In the genomic region with DNA sequence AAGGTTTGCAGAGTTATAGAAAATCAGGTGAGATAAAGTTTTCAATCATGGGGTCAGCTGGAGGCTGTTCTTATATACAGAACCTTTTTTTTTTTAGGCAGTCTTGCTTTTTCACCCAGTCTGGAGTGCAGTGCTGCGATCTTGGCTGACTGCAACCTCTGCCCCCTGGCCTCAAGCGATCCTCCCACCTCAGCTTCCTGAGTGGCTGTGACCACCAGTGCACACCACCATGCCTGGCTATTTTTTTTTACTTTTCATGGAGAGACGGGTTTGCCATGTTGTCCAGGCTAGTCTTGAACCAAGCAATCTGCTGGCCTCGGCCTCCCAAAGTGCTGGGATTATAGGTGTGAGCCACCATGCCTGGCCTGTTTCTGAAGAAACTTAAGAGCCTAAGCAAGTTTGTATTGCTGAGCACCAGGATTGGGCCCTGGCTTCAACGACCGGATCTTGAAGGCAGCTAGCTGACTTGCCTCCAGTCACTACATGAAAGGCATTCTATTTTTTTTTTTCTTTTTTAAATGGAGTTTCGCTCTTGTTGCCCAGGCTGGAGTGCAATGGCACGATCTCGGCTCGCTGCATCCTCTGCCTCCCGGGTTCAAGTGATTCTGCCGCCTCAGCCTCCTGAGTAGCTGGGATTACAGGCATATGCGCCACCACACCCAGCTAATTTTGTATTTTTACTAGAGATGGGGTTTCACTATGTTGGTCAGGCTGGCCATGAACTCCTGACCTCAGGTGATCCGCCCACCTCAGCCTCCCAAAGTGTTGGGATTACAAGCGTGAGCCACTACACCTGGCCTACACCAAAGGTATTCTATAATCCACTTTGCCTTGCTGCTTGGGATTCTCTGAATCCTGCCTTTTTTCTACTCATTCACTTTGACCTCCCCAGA, we compare ENCODE assay signal across 8 cellular contexts. TPM values are rescaled to one million over a fixed set of nuclear protein-coding genes. Genes with fewer than 3 reads are reported as not detected.
DNase-seq lines count a peak whose midpoint lies in the region; ATAC-seq, FAIRE-seq and TF ChIP-seq lines count a peak whose summit lies in the region.

No MANE protein-coding gene starts in this region.

- in situ Hi-C loops in K562 (cut with MboI) = no loop called here

- TF ChIP-seq RAD21 in K562 (CRISPR knock-in tag; conservative IDR thresholded peaks at IDR 0.05 in 1 of 2, IDR thresholded peaks at IDR 0.05 in 1 of 2) = no peak

- H3K79me2 ChIP-seq in K562 (ENCODE audit: control insufficient read depth, insufficient read depth, low read length) = peaks cover 28% of the 10 kb centered on the region

- no peak for TF ChIP-seq CTCF in K562 (IDR thresholded peaks at IDR 0.05 in 2 of 3, conservative IDR thresholded peaks at IDR 0.05 in 1 of 3; ENCODE audit: insufficient read depth in 2 of 3, low read depth in 1 of 3, low read length in 3 of 3)
- TF ChIP-seq CTCF in Peyer's patch (IDR thresholded peaks at IDR 0.05) = no peak

- H3K27ac ChIP-seq in CD4-positive, alpha-beta memory T cell (ENCODE audit: low read depth, low read length) = no peak overlapping the region
- H3K27ac ChIP-seq in K562 (ENCODE audit: extremely low read depth, low read depth, low read length) (peak overlapping the region; percentile 5; the same call in 1 of the 3 replicates), Peyer's patch (peak overlapping the region in 2 of 4 donors; percentile 16 to 67)

- H3K4me1 ChIP-seq in CD4-positive, alpha-beta memory T cell (ENCODE audit: insufficient read depth, low read length) = peaks cover 71% of the 10 kb centered on the region
- H3K4me1 ChIP-seq in K562 (replicated peaks in 1 of 2; ENCODE audit: control insufficient read depth in 2 of 2, insufficient read depth in 2 of 2, low read length in 2 of 2) (peaks cover 3 to 5% of the 10 kb centered on the region in 2 experiments; a peak in 3 of 5 replicates), Peyer's patch (peaks cover 0 to 40% (median 2%) of the 10 kb centered on the region in 4 donors)

- peak overlapping the region in 7 of 8 donors; percentile 17 to 82 (median 53) for H3K4me3 Mint-ChIP-seq in CD4-positive, alpha-beta memory T cell

- H3K27me3 Mint-ChIP-seq in CD4-positive, alpha-beta memory T cell = no peaks in the 10 kb centered on the region

- H3K9me3 Mint-ChIP-seq in CD4-positive, alpha-beta memory T cell = no peaks in the 10 kb centered on the region

- no peak overlapping the region for H3K4me3 ChIP-seq in CD4-positive, alpha-beta memory T cell (ENCODE audit: low read length in 2 of 2)
- H3K4me3 ChIP-seq in K562 (no peak overlapping the region), Peyer's patch (no peak overlapping the region)

- peaks cover 4% of the 10 kb centered on the region for H3K9me1 ChIP-seq in K562 (ENCODE audit: control insufficient read depth, insufficient read depth, low read length)

- no peak for TF ChIP-seq EP300 in K562 (IDR thresholded peaks at IDR 0.05; ENCODE audit: low read length)

- peaks cover 37% of the 10 kb centered on the region for H3K36me3 ChIP-seq in CD4-positive, alpha-beta memory T cell (ENCODE audit: insufficient read depth, low read length)
- H3K36me3 ChIP-seq in K562 (ENCODE audit: control insufficient read depth, insufficient read depth, low read length) (peaks cover 38% of the 10 kb centered on the region), Peyer's patch (peaks cover 0 to 47% (median 0%) of the 10 kb centered on the region in 3 donors)

- TF ChIP-seq POLR2A in K562 (conservative IDR thresholded peaks at IDR 0.05) (peak; percentile 53; the same call in 1 of the 2 replicates), Peyer's patch (IDR thresholded peaks at IDR 0.05) (no peak)

- no peak for DNase-seq in CD4-positive, alpha-beta memory T cell
- DNase-seq in K562 (ENCODE audit: extremely low read depth in 1 of 4, low spot score in 3 of 4) (no peak), frontal cortex (ENCODE audit: low spot score in 2 of 2) (no peak), Peyer's patch (no peak), NCI-H1048 (lab: John Stamatoyannopoulos, UW) (no peak), GM19239 (ENCODE audit: insufficient read length, low spot score) (no peak)

- H3K9me3 ChIP-seq in CD4-positive, alpha-beta memory T cell (ENCODE audit: control insufficient read depth in 1 of 2, low read length in 2 of 2) = no peaks in the 10 kb centered on the region
- H3K9me3 ChIP-seq in K562 (replicated peaks; ENCODE audit: control insufficient read depth, insufficient read depth, low read depth, low read length) = no peaks in the 10 kb centered on the region
- no peaks in the 10 kb centered on the region for H3K9me3 ChIP-seq in Peyer's patch

- CTCF ChIA-PET in CD4-positive, alpha-beta memory T cell (lab: Charles Lee; ENCODE audit: partially characterized antibody) = interaction anchor here (1.5 to 10.2 kb wide), 4 partner anchors 8 to 192 kb away, joined by 3 to 166 read pairs (median 48); partner anchors contain the start of gene XBP1
- CTCF ChIA-PET in K562 (lab: Yijun Ruan, JAX; ENCODE audit: low intra/inter-chr PET ratio) = no interaction called here

- no peak for FAIRE-seq in K562 (lab: Jason Lieb, UNC)
- no peak for FAIRE-seq in frontal cortex (lab: Jason Lieb, UNC)
- no peak for FAIRE-seq in GM19239 (lab: Jason Lieb, UNC)

- H3K27ac Mint-ChIP-seq in CD4-positive, alpha-beta memory T cell = peak overlapping the region; percentile 23 to 89 (median 47)

- WGBS in K562 (ENCODE audit: insufficient coverage, low coverage, missing lambda C conversion rate) = 43% methylated on average over 8 of the region's 15 CpGs

- H3K4me1 Mint-ChIP-seq in CD4-positive, alpha-beta memory T cell = peaks cover 45 to 80% (median 66%) of the 10 kb centered on the region in 4 donors

- H3K27me3 ChIP-seq in CD4-positive, alpha-beta memory T cell (ENCODE audit: insufficient read depth, low read length) = no peaks in the 10 kb centered on the region
- no peaks in the 10 kb centered on the region for H3K27me3 ChIP-seq in K562 (ENCODE audit: control insufficient read depth in 2 of 2, insufficient read depth in 2 of 2, low read length in 2 of 2)
- no peaks in the 10 kb centered on the region for H3K27me3 ChIP-seq in Peyer's patch

- H3K4me2 ChIP-seq in K562 (ENCODE audit: insufficient read depth, low read length) = no peak overlapping the region

- intact Hi-C loops in CD4-positive, alpha-beta memory T cell (cut with micrococcal nuclease) = loop anchor here (1.0 kb wide), 1 partner anchor 8 kb away; the partner anchor contains the start of gene XBP1
- intact Hi-C loops in K562 (cut with micrococcal nuclease) = loop anchor here (5.0 kb wide), 1 partner anchor 35 kb away; no protein-coding TSS in a partner anchor

- peaks cover 24% of the 10 kb centered on the region for H4K20me1 ChIP-seq in K562 (replicated peaks; ENCODE audit: control insufficient read depth, insufficient read depth, low read length)

- H3K36me3 Mint-ChIP-seq in CD4-positive, alpha-beta memory T cell = peaks cover 42 to 55% of the 10 kb centered on the region in 2 donors

- H3K9ac ChIP-seq in K562 (ENCODE audit: insufficient read depth in 1 of 2, low read depth in 2 of 2, low read length in 2 of 2) = peak overlapping the region in 1 of 2 experiments; percentile 26; a peak in 1 of 4 replicates

- POLR2A ChIA-PET in CD4-positive, alpha-beta memory T cell (lab: Charles Lee; ENCODE audit: partially characterized antibody) = interaction anchor here (1.0 to 5.0 kb wide), 9 partner anchors 7 to 192 kb away, joined by 3 to 39 read pairs (median 6); partner anchors contain the start of genes CCDC117, CHEK2, HSCB and XBP1
- POLR2A ChIA-PET in K562 (lab: Yijun Ruan, JAX) = interaction anchor here (0.6 to 1.5 kb wide), 4 partner anchors 13 to 316 kb away, joined by 3 to 4 read pairs (median 3); partner anchors contain the start of gene CCDC117

- no peak overlapping the region for H2AFZ ChIP-seq in K562 (ENCODE audit: low read depth, low read length)

- ATAC-seq in GM19395 (IDR thresholded peaks at IDR 0.05; ENCODE audit: unreplicated experiment) (peak; percentile 49), HG03280 (IDR thresholded peaks at IDR 0.05; ENCODE audit: unreplicated experiment) (peak; percentile 33), K562 (peak; percentile 64)

- no TSS peak for BruUV-seq in K562 (replicated peaks; lab: Mats Ljungman, UMichigan)

RNA-seq across cellular contexts. Expression of gene XBP1, which starts 7.6 kb away (rescaled TPM):
- 100 to 1,000 TPM; 154 to 164 TPM for total RNA-seq in CD4-positive, alpha-beta memory T cell
- 100 to 1,000 TPM; 315 to 533 TPM for polyA plus RNA-seq in CD4-positive, alpha-beta memory T cell
- total RNA-seq in K562 (2011; cell fraction: chromatin; rRNA removed; ENCODE audit: low replicate concordance) = 104 and 124 TPM in 2 replicates
- 145 and 151 TPM in 2 replicates for total RNA-seq in K562 (2011; cell fraction: nucleolus; rRNA removed)
- total RNA-seq in K562 (2011; cell fraction: nucleoplasm; rRNA removed) = 161 and 190 TPM in 2 replicates
- 218 and 269 TPM in 2 replicates for total RNA-seq in K562 (2014; rRNA removed)
- total RNA-seq in K562 (2014; rRNA removed; fragmentation: Illumina TruSeq; extraction: Trizol) = 94.6 and 107 TPM in 2 replicates
- 65.8 and 73.7 TPM in 2 replicates for total RNA-seq in K562 (2015; rRNA removed; fragmentation: Illumina TruSeq; extraction: Trizol)
- 94.6 and 101 TPM in 2 replicates for total RNA-seq in K562 (2021)
- 117 and 124 TPM in 2 replicates for polyA plus RNA-seq in K562 (2011; rRNA removed)
- polyA plus RNA-seq in K562 (2011; cell fraction: cytosol; rRNA removed) = 84.6 and 121 TPM in 2 replicates
- polyA plus RNA-seq in K562 (2011; cell fraction: nucleus; rRNA removed) = 58.8 and 84.0 TPM in 2 replicates
- 63.8 and 159 TPM in 2 replicates for polyA plus RNA-seq in K562 (2012)
- polyA plus RNA-seq in K562 (2014; fragmentation: Illumina TruSeq; extraction: Trizol) = 95.5 and 115 TPM in 2 replicates
- 10 to 100 TPM; 25.0 to 28.6 TPM for polyA plus RNA-seq in K562 (2014; fragmentation: Nextera tagmentation; extraction: Ambion mirVana)
- 81.9 and 96.3 TPM in 2 replicates for polyA plus RNA-seq in K562 (2014; rRNA removed)
- polyA minus RNA-seq in K562 (2011; rRNA and poly(A)+ RNA removed) = 144 and 170 TPM in 2 replicates
- 70.3 and 78.3 TPM in 2 replicates for polyA minus RNA-seq in K562 (2011; cell fraction: cytosol; rRNA and poly(A)+ RNA removed)
- polyA minus RNA-seq in K562 (2011; cell fraction: nucleus; rRNA and poly(A)+ RNA removed) = 35.4 and 52.6 TPM in 2 replicates
- total RNA-seq in frontal cortex = 45.2 TPM
- 100 to 1,000 TPM; 139 to 287 (median 213) TPM for total RNA-seq in Peyer's patch

RNA-seq across cellular contexts. Expression of gene CCDC117, which starts 20.2 kb away (rescaled TPM):
- total RNA-seq in CD4-positive, alpha-beta memory T cell = 10 to 100 TPM; 20.3 to 20.6 TPM
- 1 to 10 TPM; 7.2 to 10.0 TPM for polyA plus RNA-seq in CD4-positive, alpha-beta memory T cell
- total RNA-seq in K562 (2011; cell fraction: chromatin; rRNA removed; ENCODE audit: low replicate concordance) = 3.9 and 14.9 TPM in 2 replicates
- 4.5 and 4.7 TPM in 2 replicates for total RNA-seq in K562 (2011; cell fraction: nucleolus; rRNA removed)
- total RNA-seq in K562 (2011; cell fraction: nucleoplasm; rRNA removed) = 8.1 and 10.8 TPM in 2 replicates
- total RNA-seq in K562 (2014; rRNA removed) (13.1 and 14.9 TPM in 2 replicates), K562 (2014; rRNA removed; fragmentation: Illumina TruSeq; extraction: Trizol) (23.2 and 23.9 TPM in 2 replicates), K562 (2015; rRNA removed; fragmentation: Illumina TruSeq; extraction: Trizol) (22.2 and 23.3 TPM in 2 replicates), K562 (2021) (18.7 and 19.7 TPM in 2 replicates), frontal cortex (27.3 TPM), Peyer's patch (10 to 100 TPM in 3 of 4 donors, 1 to 10 TPM in 1; 6.3 to 23.9 (median 14.2) TPM)
- polyA plus RNA-seq in K562 (2011; rRNA removed) (10.1 and 15.8 TPM in 2 replicates), K562 (2014; fragmentation: Illumina TruSeq; extraction: Trizol) (17.1 and 20.6 TPM in 2 replicates), K562 (2014; fragmentation: Nextera tagmentation; extraction: Ambion mirVana) (1 to 10 TPM; 5.7 to 8.0 TPM), K562 (2014; rRNA removed) (13.1 and 13.4 TPM in 2 replicates)
- polyA plus RNA-seq in K562 (2011; cell fraction: cytosol; rRNA removed) = 3.9 and 6.3 TPM in 2 replicates
- polyA plus RNA-seq in K562 (2011; cell fraction: nucleus; rRNA removed) = 1.9 and 3.0 TPM in 2 replicates
- polyA plus RNA-seq in K562 (2012) = 9.1 and 14.1 TPM in 2 replicates
- polyA minus RNA-seq in K562 (2011; rRNA and poly(A)+ RNA removed) = 28.5 and 31.4 TPM in 2 replicates
- polyA minus RNA-seq in K562 (2011; cell fraction: cytosol; rRNA and poly(A)+ RNA removed) = 14.0 and 14.9 TPM in 2 replicates
- polyA minus RNA-seq in K562 (2011; cell fraction: nucleus; rRNA and poly(A)+ RNA removed) = 1.9 and 4.1 TPM in 2 replicates

RNA-seq across cellular contexts. Expression of gene HSCB, which starts 50.9 kb away (rescaled TPM):
- total RNA-seq in CD4-positive, alpha-beta memory T cell = 10 to 100 TPM in 1 of 2 experiments, 1 to 10 TPM in 1; 9.3 to 11.1 TPM
- polyA plus RNA-seq in CD4-positive, alpha-beta memory T cell = 10 to 100 TPM in 1 of 2 donors, 1 to 10 TPM in 1; 7.6 to 10.3 TPM
- 4.3 and 6.8 TPM in 2 replicates for total RNA-seq in K562 (2011; cell fraction: chromatin; rRNA removed; ENCODE audit: low replicate concordance)
- 5.9 and 8.2 TPM in 2 replicates for total RNA-seq in K562 (2011; cell fraction: nucleolus; rRNA removed)
- 3.6 and 6.5 TPM in 2 replicates for total RNA-seq in K562 (2011; cell fraction: nucleoplasm; rRNA removed)
- total RNA-seq in K562 (2014; rRNA removed) = 8.3 and 15.0 TPM in 2 replicates
- total RNA-seq in K562 (2014; rRNA removed; fragmentation: Illumina TruSeq; extraction: Trizol) = 10.2 and 11.1 TPM in 2 replicates
- total RNA-seq in K562 (2015; rRNA removed; fragmentation: Illumina TruSeq; extraction: Trizol) = 8.7 and 9.0 TPM in 2 replicates
- 7.7 and 8.4 TPM in 2 replicates for total RNA-seq in K562 (2021)
- polyA plus RNA-seq in K562 (2011; rRNA removed) = 8.6 and 12.1 TPM in 2 replicates
- 9.9 and 11.9 TPM in 2 replicates for polyA plus RNA-seq in K562 (2011; cell fraction: cytosol; rRNA removed)
- 2.1 and 3.1 TPM in 2 replicates for polyA plus RNA-seq in K562 (2011; cell fraction: nucleus; rRNA removed)
- 12.0 and 13.1 TPM in 2 replicates for polyA plus RNA-seq in K562 (2012)
- 8.6 and 11.8 TPM in 2 replicates for polyA plus RNA-seq in K562 (2014; fragmentation: Illumina TruSeq; extraction: Trizol)
- polyA plus RNA-seq in K562 (2014; fragmentation: Nextera tagmentation; extraction: Ambion mirVana) = 1 to 10 TPM; 2.6 to 4.4 TPM
- polyA plus RNA-seq in K562 (2014; rRNA removed) = 13.1 and 17.1 TPM in 2 replicates
- polyA minus RNA-seq in K562 (2011; rRNA and poly(A)+ RNA removed) = 2.6 TPM in 2 replicates
- 1.6 and 5.8 TPM in 2 replicates for polyA minus RNA-seq in K562 (2011; cell fraction: cytosol; rRNA and poly(A)+ RNA removed)
- 3.9 and 4.4 TPM in 2 replicates for polyA minus RNA-seq in K562 (2011; cell fraction: nucleus; rRNA and poly(A)+ RNA removed)
- 6.9 TPM for total RNA-seq in frontal cortex
- total RNA-seq in Peyer's patch = 10 to 100 TPM in 3 of 4 donors, 1 to 10 TPM in 1; 6.2 to 49.5 (median 12.1) TPM

RNA-seq across cellular contexts. Expression of gene CHEK2, which starts 51.1 kb away (rescaled TPM):
- 1 to 10 TPM; 7.6 to 9.2 TPM for total RNA-seq in CD4-positive, alpha-beta memory T cell
- 10 to 100 TPM in 1 of 2 donors, 1 to 10 TPM in 1; 4.6 to 16.4 TPM for polyA plus RNA-seq in CD4-positive, alpha-beta memory T cell
- total RNA-seq in K562 (2011; cell fraction: chromatin; rRNA removed; ENCODE audit: low replicate concordance) = 40.3 and 69.8 TPM in 2 replicates
- 22.1 and 27.2 TPM in 2 replicates for total RNA-seq in K562 (2011; cell fraction: nucleolus; rRNA removed)
- 29.2 and 30.4 TPM in 2 replicates for total RNA-seq in K562 (2011; cell fraction: nucleoplasm; rRNA removed)
- total RNA-seq in K562 (2014; rRNA removed) (28.7 and 28.8 TPM in 2 replicates), K562 (2014; rRNA removed; fragmentation: Illumina TruSeq; extraction: Trizol) (55.2 and 58.0 TPM in 2 replicates), K562 (2015; rRNA removed; fragmentation: Illumina TruSeq; extraction: Trizol) (46.5 and 47.8 TPM in 2 replicates), K562 (2021) (44.2 and 55.9 TPM in 2 replicates), frontal cortex (4.1 TPM), Peyer's patch (10 to 100 TPM in 3 of 4 donors, 1 to 10 TPM in 1; 8.7 to 24.2 (median 14.2) TPM)
- polyA plus RNA-seq in K562 (2011; rRNA removed) (56.5 and 68.7 TPM in 2 replicates), K562 (2014; fragmentation: Illumina TruSeq; extraction: Trizol) (56.5 and 66.9 TPM in 2 replicates), K562 (2014; fragmentation: Nextera tagmentation; extraction: Ambion mirVana) (100 to 1,000 TPM in 1 of 2 experiments, 10 to 100 TPM in 1; 70.9 to 102 TPM), K562 (2014; rRNA removed) (49.0 and 57.2 TPM in 2 replicates)
- 73.8 and 80.3 TPM in 2 replicates for polyA plus RNA-seq in K562 (2011; cell fraction: cytosol; rRNA removed)
- polyA plus RNA-seq in K562 (2011; cell fraction: nucleus; rRNA removed) = 30.5 and 31.0 TPM in 2 replicates
- 37.5 and 40.3 TPM in 2 replicates for polyA plus RNA-seq in K562 (2012)
- 31.1 and 38.8 TPM in 2 replicates for polyA minus RNA-seq in K562 (2011; rRNA and poly(A)+ RNA removed)
- polyA minus RNA-seq in K562 (2011; cell fraction: cytosol; rRNA and poly(A)+ RNA removed) = 36.7 and 46.4 TPM in 2 replicates
- polyA minus RNA-seq in K562 (2011; cell fraction: nucleus; rRNA and poly(A)+ RNA removed) = 16.7 and 26.4 TPM in 2 replicates
